22 cellular contexts compared by ENCODE assay signal in the genomic region with DNA sequence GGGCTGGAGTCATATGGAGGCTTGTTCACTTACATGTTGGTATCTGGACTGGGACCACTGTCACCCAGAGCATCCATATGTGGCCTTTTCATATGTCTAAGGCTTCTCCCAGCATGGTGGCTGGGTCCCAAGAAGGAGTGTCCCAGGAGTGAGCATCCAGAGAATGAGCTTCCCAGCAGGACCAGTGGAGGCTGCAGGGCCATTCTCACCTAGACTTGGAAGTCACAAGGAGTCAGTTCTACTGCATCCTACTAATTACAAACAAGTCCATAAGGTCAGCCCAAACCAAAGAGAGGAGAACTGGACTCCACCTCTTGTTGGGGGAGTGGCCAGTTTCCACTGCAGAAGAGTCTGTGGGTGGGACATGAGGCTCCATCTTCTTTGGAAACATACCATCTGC. TPM values are rescaled to one million over a fixed set of nuclear protein-coding genes. Genes with fewer than 3 reads are reported as not detected.
A peak's percentile ranks its signal among the peaks of the same experiment; 100 is the strongest.
DNase-seq lines count a peak whose midpoint lies in the region; ATAC-seq and TF ChIP-seq lines count a peak whose summit lies in the region.
"Had no signal": no experiment of that assay in that cellular context is flagged by ENCODE, and none has a peak within 500 bp of the region (broad histone marks: within the 10 kb centered on the region; RNA-seq: fewer than 3 reads in every experiment).

No MANE protein-coding gene starts in this region.

- H4K8ac ChIP-seq in H9 (replicated peaks; ENCODE audit: insufficient read length, low read depth, low read length), result no peak overlapping the region

- H2AK5ac ChIP-seq in H9 (ENCODE audit: insufficient read length, low read length), result no peak overlapping the region

- no peak overlapping the region for H3K9ac ChIP-seq in H9 (ENCODE audit: extremely low read depth, insufficient read length, low read length)
- H3K9ac ChIP-seq: BLaER1 treated with 17β-estradiol and CSF1 and Interleukin-3, amounts not matched to agents 10 nM and 100 nM had no signal

- intact Hi-C loops in prostate gland (cut with DNase I), result no loop called here

- no peak overlapping the region for H3K4me3 ChIP-seq in coronary artery
- no peak overlapping the region for H3K4me3 ChIP-seq in prostate gland
- H3K4me3 ChIP-seq: A549; BLaER1 treated with 17β-estradiol and CSF1 and Interleukin-3, amounts not matched to agents 10 nM and 100 nM had no signal

- no peak overlapping the region for H2BK12ac ChIP-seq in H9 (ENCODE audit: insufficient read length, low read depth, low read length)

- no peak overlapping the region for H3T11ph ChIP-seq in H9 (ENCODE audit: low read length)

- H3K79me2 ChIP-seq in H9 (ENCODE audit: insufficient read depth, low read length), result no peaks in the 10 kb centered on the region

- H3K27ac ChIP-seq in H9 (ENCODE audit: insufficient read length, low read depth, low read length) (no peak overlapping the region), coronary artery (no peak overlapping the region), prostate gland (no peak overlapping the region)
- H3K27ac ChIP-seq: A549; BLaER1 treated with 17β-estradiol and CSF1 and Interleukin-3, amounts not matched to agents 10 nM and 100 nM had no signal

- no peaks in the 10 kb centered on the region for H3K36me3 Mint-ChIP-seq in activated CD8-positive, alpha-beta memory T cell treated with anti-CD3 and anti-CD28 coated beads, Interleukin-2, amount 10 ng/mL, durations not matched to agents 7 days and 5 days
- H3K36me3 Mint-ChIP-seq in H9 (ENCODE audit: insufficient read depth in 1 of 3, low read depth in 3 of 3), result no peaks in the 10 kb centered on the region; a peak in 1 of 7 replicates
- H3K36me3 Mint-ChIP-seq: CD14-positive monocyte; CD8-positive, alpha-beta memory T cell had no signal

- no peak overlapping the region for H3K56ac ChIP-seq in H9 (ENCODE audit: insufficient read length, low read depth, low read length)

- no peaks in the 10 kb centered on the region for H4K20me1 ChIP-seq in H9 (ENCODE audit: control insufficient read depth, insufficient read depth, insufficient read length)
- H4K20me1 ChIP-seq: BLaER1 treated with 17β-estradiol and CSF1 and Interleukin-3, amounts not matched to agents 10 nM and 100 nM had no signal

- no peaks in the 10 kb centered on the region for H3K9me3 ChIP-seq in H9 (ENCODE audit: control insufficient read depth, low read depth, low read length)
- H3K9me3 ChIP-seq in prostate gland, result no peaks in the 10 kb centered on the region
- H3K9me3 ChIP-seq: A549; BE2C; BLaER1 treated with 17β-estradiol and CSF1 and Interleukin-3, amounts not matched to agents 10 nM and 100 nM had no signal

- no peaks in the 10 kb centered on the region for H3K36me3 ChIP-seq in prostate gland
- H3K36me3 ChIP-seq: BE2C; BLaER1 treated with 17β-estradiol and CSF1 and Interleukin-3, amounts not matched to agents 10 nM and 100 nM had no signal

- no peak overlapping the region for H2BK120ac ChIP-seq in H9 (ENCODE audit: low read depth, low read length, poor library complexity, severe bottlenecking)

- no peak overlapping the region for H2AFZ ChIP-seq in H9 (ENCODE audit: low read length)

- H3K23ac ChIP-seq in H9 (ENCODE audit: insufficient read length, low read depth, low read length), result no peak overlapping the region

- no peaks in the 10 kb centered on the region for H3K27me3 Mint-ChIP-seq in activated CD8-positive, alpha-beta memory T cell treated with anti-CD3 and anti-CD28 coated beads, Interleukin-2, amount 10 ng/mL, durations not matched to agents 7 days and 5 days
- H3K27me3 Mint-ChIP-seq in H9 (ENCODE audit: low read depth), result peaks cover 14% of the 10 kb centered on the region

- DNase-seq in activated CD8-positive, alpha-beta memory T cell treated with anti-CD3 and anti-CD28 coated beads, Interleukin-2, amount 50 U/mL, for 48 hours, result peak; percentile 7
- DNase-seq in activated CD8-positive, alpha-beta memory T cell treated with anti-CD3 and anti-CD28 coated beads, Interleukin-2, amount 10 ng/mL, durations not matched to agents 7 days and 5 days, result no peak
- DNase-seq in H9, result peak; percentile 10
- DNase-seq in coronary artery (ENCODE audit: low spot score), result peak; percentile 26
- peak; percentile 77 for DNase-seq in mesenteric fat pad (ENCODE audit: low spot score)
- DNase-seq in prostate gland (ENCODE audit: low spot score), result no peak
- no peak for DNase-seq in GF-D8 (lab: John Stamatoyannopoulos, UW)
- DNase-seq: 8988T; ACHN; AML-193; BE2C; CD4-positive, alpha-beta T cell; CD8-positive, alpha-beta memory T cell; DMS 273 treated with DMSO at 0.1 percent for 48 hours; DMS79; EL; GDM1; GOT3; HCEC 1CT had no signal

- H3K27me3 ChIP-seq in H9 (ENCODE audit: insufficient read depth, low read length), result no peaks in the 10 kb centered on the region
- H3K27me3 ChIP-seq in prostate gland (replicated peaks; ENCODE audit: insufficient read depth), result no peaks in the 10 kb centered on the region
- H3K27me3 ChIP-seq: BE2C; BLaER1 treated with 17β-estradiol and CSF1 and Interleukin-3, amounts not matched to agents 10 nM and 100 nM had no signal

- H3K4me3 Mint-ChIP-seq in activated CD8-positive, alpha-beta memory T cell treated with anti-CD3 and anti-CD28 coated beads, Interleukin-2, amount 10 ng/mL, durations not matched to agents 7 days and 5 days, result no peak overlapping the region
- H3K4me3 Mint-ChIP-seq in H9, result no peak overlapping the region
- H3K4me3 Mint-ChIP-seq: CD14-positive monocyte; CD4-positive, alpha-beta T cell; CD8-positive, alpha-beta memory T cell had no signal

- no peak for TF ChIP-seq CTCF in H9 (conservative IDR thresholded peaks at IDR 0.05)
- no peak for TF ChIP-seq CTCF in coronary artery (IDR thresholded peaks at IDR 0.05)
- TF ChIP-seq CTCF in prostate gland (IDR thresholded peaks at IDR 0.05), result no peak

- H2BK5ac ChIP-seq in H9 (ENCODE audit: insufficient read length, low read length), result no peak overlapping the region

- no peaks in the 10 kb centered on the region for H3K79me1 ChIP-seq in H9 (ENCODE audit: insufficient read depth, low read depth, low read length, poor library complexity, severe bottlenecking)

- H3K9me3 Mint-ChIP-seq in activated CD8-positive, alpha-beta memory T cell treated with anti-CD3 and anti-CD28 coated beads, Interleukin-2, amount 10 ng/mL, durations not matched to agents 7 days and 5 days (ENCODE audit: low read depth), result no peaks in the 10 kb centered on the region
- peaks cover 0 to 7% of the 10 kb centered on the region in 2 experiments; a peak in 2 of 5 replicates for H3K9me3 Mint-ChIP-seq in H9
- H3K9me3 Mint-ChIP-seq: CD4-positive, alpha-beta T cell had no signal

- no peaks in the 10 kb centered on the region for H3K23me2 ChIP-seq in H9 (ENCODE audit: insufficient read length, low read depth, low read length, poor library complexity, severe bottlenecking)

- H4K91ac ChIP-seq in H9 (ENCODE audit: insufficient read length, low read depth, low read length), result no peak overlapping the region

- no peak for TF ChIP-seq POLR2A in prostate gland (IDR thresholded peaks at IDR 0.05)

- H2BK15ac ChIP-seq in H9 (ENCODE audit: low read depth, low read length), result no peak overlapping the region

- no peaks in the 10 kb centered on the region for H3K4me1 ChIP-seq in H9 (ENCODE audit: insufficient read depth, low read length)
- H3K4me1 ChIP-seq in prostate gland (replicated peaks), result no peaks in the 10 kb centered on the region
- H3K4me1 ChIP-seq: A549, BE2C had no signal

- CTCF ChIA-PET in activated CD8-positive, alpha-beta memory T cell treated with anti-CD3 and anti-CD28 coated beads, Interleukin-2, amount 10 ng/mL, durations not matched to agents 7 days and 5 days (lab: Charles Lee), result no interaction called here

- no peak for ATAC-seq in activated CD8-positive, alpha-beta memory T cell treated with anti-CD3 and anti-CD28 coated beads, Interleukin-2, amount 10 ng/mL, durations not matched to agents 7 days and 5 days
- ATAC-seq: A549 had no signal

- H3K27ac Mint-ChIP-seq in activated CD8-positive, alpha-beta memory T cell treated with anti-CD3 and anti-CD28 coated beads, Interleukin-2, amount 10 ng/mL, durations not matched to agents 7 days and 5 days, result no peak overlapping the region
- no peak overlapping the region for H3K27ac Mint-ChIP-seq in H9
- H3K27ac Mint-ChIP-seq: CD4-positive, alpha-beta T cell; CD8-positive, alpha-beta memory T cell had no signal

- H3K18ac ChIP-seq in H9 (ENCODE audit: insufficient read length, low read depth, low read length), result no peak overlapping the region

- H3K4me1 Mint-ChIP-seq in activated CD8-positive, alpha-beta memory T cell treated with anti-CD3 and anti-CD28 coated beads, Interleukin-2, amount 10 ng/mL, durations not matched to agents 7 days and 5 days, result no peaks in the 10 kb centered on the region
- peaks cover 20 to 21% of the 10 kb centered on the region in 2 experiments for H3K4me1 Mint-ChIP-seq in H9
- H3K4me1 Mint-ChIP-seq: CD14-positive monocyte; CD8-positive, alpha-beta memory T cell had no signal

- H3K4me2 ChIP-seq in H9 (ENCODE audit: insufficient read depth, insufficient read length, low read length), result no peak overlapping the region
- H3K4me2 ChIP-seq: A549; BLaER1 treated with 17β-estradiol and CSF1 and Interleukin-3, amounts not matched to agents 10 nM and 100 nM had no signal

- no peak overlapping the region for H3K14ac ChIP-seq in H9 (ENCODE audit: insufficient read depth, low read length)

- no peak overlapping the region for H4K5ac ChIP-seq in H9 (ENCODE audit: insufficient read length, low read depth, low read length)

- no peak overlapping the region for H2BK20ac ChIP-seq in H9 (ENCODE audit: low read depth, low read length, poor library complexity, severe bottlenecking)

- H3K4ac ChIP-seq in H9 (ENCODE audit: low read depth, low read length), result no peak overlapping the region

RNA-seq across cellular contexts. Expression of a gene that starts 5.1 kb away (rescaled TPM):
- not detected for total RNA-seq in activated CD8-positive, alpha-beta memory T cell treated with anti-CD3 and anti-CD28 coated beads, Interleukin-2, amount 10 ng/mL, durations not matched to agents 7 days and 5 days
- total RNA-seq in H9 (2021), result not detected in 2 replicates
- total RNA-seq in mesenteric fat pad, result not detected
- 1 to 10 TPM in 1 of 2 donors, not detected in 1; 1.3 TPM for total RNA-seq in prostate gland
- total RNA-seq: CD4-positive, alpha-beta T cell; CD8-positive, alpha-beta memory T cell had no signal

Comparison
In these comparisons a context has a peak if more than half of its experiments do, and no peak if none do; other contexts are left out.
1. DNase-seq: peak in activated CD8-positive, alpha-beta memory T cell treated with anti-CD3 and anti-CD28 coated beads, Interleukin-2, amount 50 U/mL, for 48 hours (single experiment), H9 (single experiment), coronary artery (single experiment) and mesenteric fat pad (single experiment); none in activated CD8-positive, alpha-beta memory T cell treated with anti-CD3 and anti-CD28 coated beads, Interleukin-2, amount 10 ng/mL, durations not matched to agents 7 days and 5 days (single experiment), prostate gland (single experiment) and GF-D8 (single experiment).